Comparison of ENCODE assay signal across 8 cellular contexts in genomic region chr3:23917904-23918303, GRCh38. TPM values are rescaled to one million over a fixed set of nuclear protein-coding genes. Genes with fewer than 3 reads are reported as not detected.
DNase-seq lines count a peak whose midpoint lies in the region; ATAC-seq and TF ChIP-seq lines count a peak whose summit lies in the region.
"Not testable (repeated sequence)": the region's sequence is repeated elsewhere in the genome, so short reads cannot be mapped to it uniquely, and the experiment has no call there.

No MANE protein-coding gene starts in this region.

- not testable (repeated sequence) for H3K27me3 ChIP-seq in colonic mucosa; left ventricle myocardium inferior (ENCODE audit: low read depth); sigmoid colon; uterus

- not testable (repeated sequence) for TF ChIP-seq CTCF in GM12864 (IDR thresholded peaks at IDR 0.05; ENCODE audit: low read depth, low read length, missing control alignments); colonic mucosa (IDR thresholded peaks at IDR 0.05); left ventricle myocardium inferior (IDR thresholded peaks at IDR 0.05; ENCODE audit: borderline replicate concordance); mucosa of descending colon (IDR thresholded peaks at IDR 0.05); sigmoid colon (IDR thresholded peaks at IDR 0.05); uterus (IDR thresholded peaks at IDR 0.05)

- not testable (repeated sequence) for H3K9me3 ChIP-seq in colonic mucosa; left ventricle myocardium inferior (replicated peaks); mucosa of descending colon; sigmoid colon; uterus

- H3K36me3 ChIP-seq in colonic mucosa; mucosa of descending colon (ENCODE audit: low read depth); uterus: not testable (repeated sequence)
- H3K36me3 ChIP-seq in left ventricle myocardium inferior: peaks cover 46% of the 10 kb centered on the region
- H3K36me3 ChIP-seq in sigmoid colon: peaks cover 0 to 45% (median 17%) of the 10 kb centered on the region in 4 donors

- peak overlapping the region; percentile 97 for H3K27ac Mint-ChIP-seq in activated T-helper 1 cell treated with anti-CD3 and anti-CD28 coated beads, Interleukin-12 subunit alpha, Interleukin-12 subunit beta, Interleukin-2, Interleukin-4 antibody, amounts not matched to agents 30 ng/mL and 10 ng/mL and 1 ng/mL, durations not matched to agents 14 hours and 24 hours and 36 hours

- not testable (repeated sequence) for H3K27me3 Mint-ChIP-seq in activated T-helper 1 cell treated with anti-CD3 and anti-CD28 coated beads, Interleukin-12 subunit alpha, Interleukin-12 subunit beta, Interleukin-2, Interleukin-4 antibody, amounts not matched to agents 30 ng/mL and 10 ng/mL and 1 ng/mL, durations not matched to agents 14 hours and 24 hours and 36 hours (ENCODE audit: insufficient read depth)

- not testable (repeated sequence) for TF ChIP-seq EP300 in sigmoid colon (IDR thresholded peaks at IDR 0.05)

- WGBS in sigmoid colon, 2 donors: 1% methylated on average over 12 to 13 of the region's 13 CpGs

- H3K9me3 Mint-ChIP-seq in activated T-helper 1 cell treated with anti-CD3 and anti-CD28 coated beads, Interleukin-12 subunit alpha, Interleukin-12 subunit beta, Interleukin-2, Interleukin-4 antibody, amounts not matched to agents 30 ng/mL and 10 ng/mL and 1 ng/mL, durations not matched to agents 14 hours and 24 hours and 36 hours: not testable (repeated sequence)

- DNase-seq in GM12864 (ENCODE audit: low read depth); activated T-helper 1 cell treated with anti-CD3 and anti-CD28 coated beads, Interleukin-12 subunit alpha, Interleukin-12 subunit beta, Interleukin-2, Interleukin-4 antibody, amounts not matched to agents 30 ng/mL and 10 ng/mL and 1 ng/mL, durations not matched to agents 14 hours and 24 hours and 36 hours (ENCODE audit: low spot score); colonic mucosa; left ventricle myocardium inferior; mucosa of descending colon; sigmoid colon; uterus: not testable (repeated sequence)
- DNase-seq in OCI-M1 (lab: John Stamatoyannopoulos, UW): peak; percentile 19

- peak overlapping the region; percentile 93 for H3K27ac ChIP-seq in colonic mucosa
- H3K27ac ChIP-seq in left ventricle myocardium inferior (replicated peaks): peak overlapping the region; percentile 93
- H3K27ac ChIP-seq in sigmoid colon: peak overlapping the region; percentile 92 to 96 (median 96)
- peak overlapping the region; percentile 94 to 95 for H3K27ac ChIP-seq in uterus

- peak overlapping the region; percentile 88 to 95 for H3K9ac ChIP-seq in colonic mucosa (ENCODE audit: low read depth in 2 of 2, low read length in 2 of 2)

- intact Hi-C loops in activated T-helper 1 cell treated with anti-CD3 and anti-CD28 coated beads, Interleukin-12 subunit alpha, Interleukin-12 subunit beta, Interleukin-2, Interleukin-4 antibody, amounts not matched to agents 30 ng/mL and 10 ng/mL and 1 ng/mL, durations not matched to agents 14 hours and 24 hours and 36 hours (cut with micrococcal nuclease): loop anchor here (1.0 to 10.0 kb wide), 7 partner anchors 27 to 1867 kb away; partner anchors contain the start of genes NGLY1, NR1D2 and UBE2E2
- intact Hi-C loops in colonic mucosa (cut with DNase I); left ventricle myocardium inferior (cut with micrococcal nuclease); mucosa of descending colon (cut with DNase I, micrococcal nuclease); uterus (cut with DNase I; ENCODE audit: low total_unique reads): not testable (repeated sequence)
- intact Hi-C loops in sigmoid colon (cut with DNase I): loop anchor here (1.0 kb wide), 1 partner anchor 27 kb away; the partner anchor contains the start of gene NR1D2

- peak overlapping the region; percentile 62 for H3K4me3 ChIP-seq in GM12864 (ENCODE audit: low read depth, low read length)
- peak overlapping the region; percentile 95 for H3K4me3 ChIP-seq in colonic mucosa
- peak overlapping the region; percentile 97 for H3K4me3 ChIP-seq in left ventricle myocardium inferior
- peak overlapping the region; percentile 83 for H3K4me3 ChIP-seq in mucosa of descending colon
- peak overlapping the region; percentile 76 to 90 (median 86) for H3K4me3 ChIP-seq in sigmoid colon
- H3K4me3 ChIP-seq in uterus: peak overlapping the region; percentile 78 to 91

- not testable (repeated sequence) for ATAC-seq in mucosa of descending colon

- peaks cover 49% of the 10 kb centered on the region for H3K36me3 Mint-ChIP-seq in activated T-helper 1 cell treated with anti-CD3 and anti-CD28 coated beads, Interleukin-12 subunit alpha, Interleukin-12 subunit beta, Interleukin-2, Interleukin-4 antibody, amounts not matched to agents 30 ng/mL and 10 ng/mL and 1 ng/mL, durations not matched to agents 14 hours and 24 hours and 36 hours (ENCODE audit: low read depth)

- peaks cover 58% of the 10 kb centered on the region for H3K4me1 Mint-ChIP-seq in activated T-helper 1 cell treated with anti-CD3 and anti-CD28 coated beads, Interleukin-12 subunit alpha, Interleukin-12 subunit beta, Interleukin-2, Interleukin-4 antibody, amounts not matched to agents 30 ng/mL and 10 ng/mL and 1 ng/mL, durations not matched to agents 14 hours and 24 hours and 36 hours (ENCODE audit: low read depth)

- not testable (repeated sequence) for H3K4me1 ChIP-seq in colonic mucosa, uterus
- peaks cover 60% of the 10 kb centered on the region for H3K4me1 ChIP-seq in left ventricle myocardium inferior
- H3K4me1 ChIP-seq in mucosa of descending colon (ENCODE audit: low read depth): peaks cover 14% of the 10 kb centered on the region
- H3K4me1 ChIP-seq in sigmoid colon: peaks cover 0 to 53% (median 36%) of the 10 kb centered on the region in 4 donors

- H3K4me3 Mint-ChIP-seq in activated T-helper 1 cell treated with anti-CD3 and anti-CD28 coated beads, Interleukin-12 subunit alpha, Interleukin-12 subunit beta, Interleukin-2, Interleukin-4 antibody, amounts not matched to agents 30 ng/mL and 10 ng/mL and 1 ng/mL, durations not matched to agents 14 hours and 24 hours and 36 hours: peak overlapping the region; percentile 99

- TF ChIP-seq POLR2A in sigmoid colon (IDR thresholded peaks at IDR 0.05); uterus (IDR thresholded peaks at IDR 0.05): not testable (repeated sequence)

RNA-seq across cellular contexts. Expression of gene RPL15, which starts 1.0 kb away (rescaled TPM):
- 1,696 and 1,756 TPM in 2 replicates for total RNA-seq in activated T-helper 1 cell treated with anti-CD3 and anti-CD28 coated beads, Interleukin-12 subunit alpha, Interleukin-12 subunit beta, Interleukin-2, Interleukin-4 antibody, amounts not matched to agents 30 ng/mL and 10 ng/mL and 1 ng/mL, durations not matched to agents 14 hours and 24 hours and 36 hours
- total RNA-seq in colonic mucosa (1,000 to 10,000 TPM; 1,434 to 1,547 TPM), left ventricle myocardium inferior (915 TPM), mucosa of descending colon (1,000 to 10,000 TPM; 1,277 to 1,409 (median 1,319) TPM), sigmoid colon (1,000 to 10,000 TPM; 1,530 to 5,073 (median 3,085) TPM), uterus (1,000 to 10,000 TPM; 2,242 to 5,103 (median 3,613) TPM)
- polyA plus RNA-seq in sigmoid colon: 1,000 to 10,000 TPM; 2,984 to 4,927 (median 3,091) TPM

RNA-seq across cellular contexts. Expression of gene NKIRAS1, which starts 1.1 kb away (rescaled TPM):
- total RNA-seq in activated T-helper 1 cell treated with anti-CD3 and anti-CD28 coated beads, Interleukin-12 subunit alpha, Interleukin-12 subunit beta, Interleukin-2, Interleukin-4 antibody, amounts not matched to agents 30 ng/mL and 10 ng/mL and 1 ng/mL, durations not matched to agents 14 hours and 24 hours and 36 hours: 3.9 and 4.5 TPM in 2 replicates
- 1 to 10 TPM; 2.6 to 5.4 TPM for total RNA-seq in colonic mucosa
- 20.8 TPM for total RNA-seq in left ventricle myocardium inferior
- total RNA-seq in mucosa of descending colon: 10 to 100 TPM in 1 of 3 donors, 1 to 10 TPM in 2; 3.5 to 15.0 (median 5.3) TPM
- 10 to 100 TPM; 21.6 to 29.3 (median 26.8) TPM for total RNA-seq in sigmoid colon
- 1 to 10 TPM; 4.2 to 5.4 (median 5.1) TPM for polyA plus RNA-seq in sigmoid colon
- total RNA-seq in uterus: 10 to 100 TPM in 3 of 4 donors, 1 to 10 TPM in 1; 3.6 to 25.0 (median 17.3) TPM

RNA-seq across cellular contexts. Expression of gene NR1D2, which starts 27.2 kb away (rescaled TPM):
- total RNA-seq in activated T-helper 1 cell treated with anti-CD3 and anti-CD28 coated beads, Interleukin-12 subunit alpha, Interleukin-12 subunit beta, Interleukin-2, Interleukin-4 antibody, amounts not matched to agents 30 ng/mL and 10 ng/mL and 1 ng/mL, durations not matched to agents 14 hours and 24 hours and 36 hours: 3.0 and 4.8 TPM in 2 replicates
- total RNA-seq in colonic mucosa (10 to 100 TPM in 1 of 2 donors, 1 to 10 TPM in 1; 9.8 to 41.9 TPM), left ventricle myocardium inferior (43.5 TPM), mucosa of descending colon (10 to 100 TPM; 16.5 to 37.8 (median 28.5) TPM), sigmoid colon (10 to 100 TPM; 43.8 to 63.7 (median 52.8) TPM), uterus (10 to 100 TPM; 36.8 to 95.7 (median 60.2) TPM)
- polyA plus RNA-seq in sigmoid colon: 10 to 100 TPM in 2 of 3 donors, 1 to 10 TPM in 1; 7.7 to 15.0 (median 10.6) TPM
